8 cellular contexts compared by ENCODE assay signal in the genomic region with DNA sequence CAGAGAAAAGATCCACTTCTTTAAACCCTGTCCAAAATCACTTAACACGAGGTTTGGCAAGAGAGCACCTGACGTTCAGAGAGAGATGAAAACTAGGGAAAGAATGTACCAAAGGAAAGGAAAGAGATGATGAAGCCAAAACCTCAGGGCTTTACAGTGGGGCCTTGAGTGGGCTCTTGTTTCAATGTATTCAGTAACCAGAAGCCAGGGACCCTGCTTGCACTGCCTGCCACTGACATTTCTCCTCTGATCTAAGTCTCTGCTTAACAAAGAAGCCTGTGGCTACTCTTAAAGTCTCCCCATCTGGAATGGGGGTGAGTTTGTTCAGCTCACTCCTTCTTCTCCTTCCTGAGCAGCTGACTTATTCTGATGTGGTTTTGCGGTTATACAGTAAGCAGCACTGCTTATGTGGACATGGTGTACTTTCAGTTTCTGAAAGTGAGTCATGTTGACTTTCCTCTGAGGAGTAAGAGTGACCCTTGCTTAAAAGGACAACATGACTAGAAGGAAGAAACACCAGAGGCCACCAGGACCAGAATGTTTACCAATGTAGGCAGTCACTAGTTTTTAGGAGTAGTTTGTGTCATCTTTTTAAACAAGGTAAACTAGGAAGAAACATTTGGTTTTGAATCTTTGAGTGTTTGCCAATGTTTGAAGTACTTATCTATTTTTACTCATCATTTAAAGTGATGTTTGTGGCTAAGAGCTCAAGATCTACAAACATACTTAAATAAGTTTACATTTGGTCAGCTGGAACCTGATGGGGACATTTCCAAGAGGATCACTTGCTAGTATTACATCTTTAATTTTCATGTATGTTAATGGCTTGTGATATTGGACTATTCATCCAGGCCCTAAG.
DNase-seq lines count a peak whose midpoint lies in the region; ATAC-seq and TF ChIP-seq lines count a peak whose summit lies in the region.

No MANE protein-coding gene starts in this region.

- no peaks in the 10 kb centered on the region for H3K36me3 ChIP-seq in CD4-positive, CD25-positive, alpha-beta regulatory T cell (ENCODE audit: control insufficient read depth, insufficient read depth, low read length)
- no peaks in the 10 kb centered on the region for H3K36me3 ChIP-seq in endodermal cell (ENCODE audit: control insufficient read depth, insufficient read depth, low read length)

- peak; percentile 77 to 78 for ATAC-seq in CD4-positive, CD25-positive, alpha-beta regulatory T cell (ENCODE audit: low read depth in 2 of 2)
- ATAC-seq in GM19043 (IDR thresholded peaks at IDR 0.05; ENCODE audit: low read depth, unreplicated experiment) (peak; percentile 92), HG03139 (IDR thresholded peaks at IDR 0.05; ENCODE audit: unreplicated experiment) (peak; percentile 89)

- no peaks in the 10 kb centered on the region for H3K9me3 Mint-ChIP-seq in CD4-positive, CD25-positive, alpha-beta regulatory T cell
- H3K9me3 Mint-ChIP-seq in endodermal cell: no peaks in the 10 kb centered on the region

- H3K4me1 Mint-ChIP-seq in CD4-positive, CD25-positive, alpha-beta regulatory T cell: peaks cover 26 to 36% (median 30%) of the 10 kb centered on the region in 4 donors
- peaks cover 1% of the 10 kb centered on the region for H3K4me1 Mint-ChIP-seq in endodermal cell

- H3K4me3 ChIP-seq in CD4-positive, CD25-positive, alpha-beta regulatory T cell (ENCODE audit: low read depth, low read length): peak overlapping the region; percentile 62
- H3K4me3 ChIP-seq in endodermal cell (ENCODE audit: low read length): no peak overlapping the region

- peaks cover 8% of the 10 kb centered on the region for H3K27me3 ChIP-seq in CD4-positive, CD25-positive, alpha-beta regulatory T cell (ENCODE audit: control insufficient read depth, insufficient read depth, low read length)
- no peaks in the 10 kb centered on the region for H3K27me3 ChIP-seq in endodermal cell (ENCODE audit: control insufficient read depth, insufficient read depth, low read length, poor library complexity, severe bottlenecking)

- H3K4me3 Mint-ChIP-seq in CD4-positive, CD25-positive, alpha-beta regulatory T cell: peak overlapping the region; percentile 8 to 67 (median 52)
- H3K4me3 Mint-ChIP-seq in endodermal cell: no peak overlapping the region

- H3K9ac ChIP-seq in endodermal cell (ENCODE audit: extremely low read depth, low read length, poor library complexity, severe bottlenecking): no peak overlapping the region

- peak; percentile 8 to 76 (median 60) for DNase-seq in CD4-positive, CD25-positive, alpha-beta regulatory T cell
- peak; percentile 84 for DNase-seq in RWPE1 (ENCODE audit: low spot score)
- DNase-seq in central memory CD4-positive, alpha-beta T cell: peak; percentile 75
- peak; percentile 68 for DNase-seq in mucosa of gallbladder (ENCODE audit: low spot score)
- DNase-seq in mesenteric fat pad (ENCODE audit: low spot score): no peak
- no peak for DNase-seq in endodermal cell

- H3K9me3 ChIP-seq in CD4-positive, CD25-positive, alpha-beta regulatory T cell (ENCODE audit: control insufficient read depth in 2 of 2, low read length in 2 of 2): peaks cover 0 to under 1% of the 10 kb centered on the region in 2 experiments
- no peaks in the 10 kb centered on the region for H3K9me3 ChIP-seq in endodermal cell (ENCODE audit: control insufficient read depth, low read length)

- TF ChIP-seq CTCF in RWPE1 (conservative IDR thresholded peaks at IDR 0.05; ENCODE audit: low read depth) (no peak), endodermal cell (conservative IDR thresholded peaks at IDR 0.05) (no peak)

- peak overlapping the region; percentile 57 to 84 (median 71) for H3K27ac Mint-ChIP-seq in CD4-positive, CD25-positive, alpha-beta regulatory T cell
- no peak overlapping the region for H3K27ac Mint-ChIP-seq in endodermal cell

- POLR2A ChIA-PET in RWPE1 (lab: Yijun Ruan, JAX; ENCODE audit: low non-redundant PET): interaction anchor here (0.7 kb wide), 1 partner anchor 497 kb away, joined by 3 read pairs; no protein-coding TSS in a partner anchor

- no peak overlapping the region for H3K27ac ChIP-seq in CD4-positive, CD25-positive, alpha-beta regulatory T cell (ENCODE audit: insufficient read depth, low read length, poor library complexity, severe bottlenecking)
- H3K27ac ChIP-seq in RWPE1 (no peak overlapping the region), endodermal cell (ENCODE audit: low read depth, low read length) (no peak overlapping the region)

- H3K27me3 Mint-ChIP-seq in CD4-positive, CD25-positive, alpha-beta regulatory T cell: peaks cover 19% of the 10 kb centered on the region
- H3K27me3 Mint-ChIP-seq in endodermal cell (ENCODE audit: insufficient read depth): peaks cover 4% of the 10 kb centered on the region

- 90 to 98% methylated on average over 2 to 3 of the region's 3 CpGs for WGBS in endodermal cell (ENCODE audit: insufficient coverage in 1 of 2, insufficient read length in 1 of 2), 2 experiments

- H3K4me1 ChIP-seq in CD4-positive, CD25-positive, alpha-beta regulatory T cell (ENCODE audit: control insufficient read depth, insufficient read depth, low read length, poor library complexity, severe bottlenecking): peaks cover 25% of the 10 kb centered on the region
- no peaks in the 10 kb centered on the region for H3K4me1 ChIP-seq in endodermal cell (ENCODE audit: control insufficient read depth, insufficient read depth, low read length)

- H3K36me3 Mint-ChIP-seq in CD4-positive, CD25-positive, alpha-beta regulatory T cell: no peaks in the 10 kb centered on the region
- H3K36me3 Mint-ChIP-seq in endodermal cell (ENCODE audit: low read depth): no peaks in the 10 kb centered on the region

- CTCF ChIA-PET in RWPE1 (lab: Yijun Ruan, JAX): interaction anchor here (0.6 to 3.7 kb wide), 3 partner anchors 148 to 491 kb away, joined by 3 to 51 read pairs (median 3); no protein-coding TSS in a partner anchor

Comparison
In these comparisons a context has a peak if more than half of its experiments do, and no peak if none do; other contexts are left out.
1. DNase-seq: peak in CD4-positive, CD25-positive, alpha-beta regulatory T cell (3 of 3), RWPE1 (single experiment), central memory CD4-positive, alpha-beta T cell (single experiment) and mucosa of gallbladder (single experiment); none in mesenteric fat pad (single experiment) and endodermal cell (single experiment).
2. Peak in every context shown above with its lines, with median percentiles within 50 percentile points of each other: ATAC-seq.